In genomic region chr4:96193061-96193460, GRCh38 we compare ENCODE assay signal across 14 cellular contexts.
DNase-seq lines count a peak whose midpoint lies in the region; ATAC-seq, FAIRE-seq and TF ChIP-seq lines count a peak whose summit lies in the region.
"Had no signal": no experiment of that assay in that cellular context is flagged by ENCODE, and none has a peak within 500 bp of the region (broad histone marks: within the 10 kb centered on the region; RNA-seq: fewer than 3 reads in every experiment).

No MANE protein-coding gene starts in this region.

- H3K27ac ChIP-seq in astrocyte (ENCODE audit: low read depth, low read length) (no peak overlapping the region), right lobe of liver (no peak overlapping the region)
- H3K27ac ChIP-seq: HL-60 had no signal

- ATAC-seq in right lobe of liver (no peak), HG03097 (IDR thresholded peaks at IDR 0.05; ENCODE audit: low FRiP score, unreplicated experiment) (no peak)
- ATAC-seq: HCT116 had no signal

- H3K9ac ChIP-seq in astrocyte (ENCODE audit: low read length), result no peak overlapping the region

- DNase-seq in M059J (ENCODE audit: low read depth) (peak; percentile 0), astrocyte (ENCODE audit: low read depth) (peak; percentile 3), glomerular visceral epithelial cell (ENCODE audit: extremely low spot score) (peak; percentile 36), renal cortical epithelial cell (ENCODE audit: low read depth) (peak; percentile 64), right lobe of liver (no peak), NCI-H69 (lab: John Stamatoyannopoulos, UW) (no peak)
- DNase-seq: Caco-2; CD8-positive, alpha-beta memory T cell; DMS53; GF-D8 had no signal

- no peaks in the 10 kb centered on the region for H3K9me3 ChIP-seq in astrocyte (ENCODE audit: insufficient read depth, low read depth, low read length)
- no peaks in the 10 kb centered on the region for H3K9me3 ChIP-seq in right lobe of liver
- H3K9me3 ChIP-seq: Caco-2 had no signal

- no peaks in the 10 kb centered on the region for H3K4me1 Mint-ChIP-seq in astrocyte (ENCODE audit: low read depth, unreplicated experiment)
- H3K4me1 Mint-ChIP-seq: CD14-positive monocyte; CD8-positive, alpha-beta memory T cell had no signal

- 22% methylated on average over 1 of the region's 1 CpG for WGBS in right lobe of liver (ENCODE audit: insufficient coverage, low coverage, low lambda C conversion rate, missing lambda C conversion rate)

- H3K36me3 ChIP-seq in astrocyte (ENCODE audit: insufficient read depth, low read length) (no peaks in the 10 kb centered on the region), right lobe of liver (no peaks in the 10 kb centered on the region)

- no peaks in the 10 kb centered on the region for H3K36me3 Mint-ChIP-seq in astrocyte (ENCODE audit: low read depth, unreplicated experiment)
- H3K36me3 Mint-ChIP-seq: CD14-positive monocyte; CD8-positive, alpha-beta memory T cell had no signal

- TF ChIP-seq CTCF in astrocyte (IDR thresholded peaks at IDR 0.05; ENCODE audit: insufficient read depth, low read depth, low read length) (no peak), right lobe of liver (IDR thresholded peaks at IDR 0.05) (no peak)

- H2AFZ ChIP-seq in astrocyte (ENCODE audit: low read depth, low read length), result no peak overlapping the region

- no peak overlapping the region for H3K4me3 ChIP-seq in astrocyte (ENCODE audit: insufficient read depth, low read depth, low read length)
- no peak overlapping the region for H3K4me3 ChIP-seq in right lobe of liver

- H3K79me2 ChIP-seq in astrocyte (ENCODE audit: insufficient read depth, low read length), result no peaks in the 10 kb centered on the region

- no peak overlapping the region for H3K4me3 Mint-ChIP-seq in astrocyte (ENCODE audit: unreplicated experiment)
- H3K4me3 Mint-ChIP-seq: CD14-positive monocyte; CD8-positive, alpha-beta memory T cell had no signal

- H3K27ac Mint-ChIP-seq in astrocyte (ENCODE audit: unreplicated experiment), result no peak overlapping the region
- H3K27ac Mint-ChIP-seq: CD14-positive monocyte; CD8-positive, alpha-beta memory T cell had no signal

- no peak for FAIRE-seq in astrocyte (lab: Jason Lieb, UNC)

- H3K27me3 ChIP-seq in astrocyte (ENCODE audit: insufficient read depth, low read length) (no peaks in the 10 kb centered on the region), right lobe of liver (no peaks in the 10 kb centered on the region)

- H3K9me3 Mint-ChIP-seq in astrocyte (ENCODE audit: unreplicated experiment), result no peaks in the 10 kb centered on the region

- no peak overlapping the region for H3K4me2 ChIP-seq in astrocyte (ENCODE audit: low read length)

- H3K4me1 ChIP-seq in astrocyte (ENCODE audit: insufficient read depth, low read length) (no peaks in the 10 kb centered on the region), right lobe of liver (no peaks in the 10 kb centered on the region)
- H3K4me1 ChIP-seq: Caco-2 had no signal

- no peaks in the 10 kb centered on the region for H3K27me3 Mint-ChIP-seq in astrocyte (ENCODE audit: low read depth, unreplicated experiment)
- H3K27me3 Mint-ChIP-seq: CD8-positive, alpha-beta memory T cell had no signal

- no peak for TF ChIP-seq POLR2A in right lobe of liver (IDR thresholded peaks at IDR 0.05)

- intact Hi-C loops in right lobe of liver (cut with DNase I), result no loop called here

- H4K20me1 ChIP-seq in astrocyte (ENCODE audit: insufficient read depth, low read length), result no peaks in the 10 kb centered on the region

Comparison
In these comparisons a context has a peak if more than half of its experiments do, and no peak if none do; other contexts are left out.
1. DNase-seq: peak in M059J (single experiment), astrocyte (single experiment), glomerular visceral epithelial cell (single experiment) and renal cortical epithelial cell (single experiment); none in right lobe of liver (0 of 3) and NCI-H69 (single experiment).